In genomic region chr17:49002331-49002730, GRCh38 we compare ENCODE assay signal across 2 cellular contexts.
TF ChIP-seq lines count a peak whose summit lies in the region.

No MANE protein-coding gene starts in this region.

TF ChIP-seq in GM23338, 12 proteins besides CTCF, POLR2A, EP300 and RAD21:
- no peak for TF ChIP-seq ETS1 (IDR thresholded peaks at IDR 0.05)
- TF ChIP-seq ZNF462 (CRISPR knock-in tag; IDR thresholded peaks at IDR 0.05) = no peak
- TF ChIP-seq CREB1 (CRISPR knock-in tag; IDR thresholded peaks at IDR 0.05; ENCODE audit: low read depth) = no peak
- TF ChIP-seq STAT1 (IDR thresholded peaks at IDR 0.05; ENCODE audit: unreplicated experiment) = no peak
- no peak for TF ChIP-seq NANOG (IDR thresholded peaks at IDR 0.05; ENCODE audit: borderline replicate concordance)
- no peak for TF ChIP-seq JUNB (IDR thresholded peaks at IDR 0.05; ENCODE audit: unreplicated experiment)
- no peak for TF ChIP-seq EZH2 (IDR thresholded peaks at IDR 0.05; ENCODE audit: low read depth, unreplicated experiment)
- TF ChIP-seq ZNF331 (CRISPR knock-in tag; IDR thresholded peaks at IDR 0.05; ENCODE audit: low read depth) = no peak
- no peak for TF ChIP-seq EZH2phosphoT487 (IDR thresholded peaks at IDR 0.05; ENCODE audit: unreplicated experiment)
- TF ChIP-seq REST (IDR thresholded peaks at IDR 0.05; ENCODE audit: unreplicated experiment) = no peak
- no peak for TF ChIP-seq POLR2AphosphoS5 (IDR thresholded peaks at IDR 0.05; ENCODE audit: low read depth)
- TF ChIP-seq ZNF114 (CRISPR knock-in tag; IDR thresholded peaks at IDR 0.05) = no peak

TF ChIP-seq in endothelial cell of umbilical vein, 7 proteins besides CTCF, POLR2A, EP300 and RAD21:
- TF ChIP-seq MYC (IDR thresholded peaks at IDR 0.05; ENCODE audit: low read depth, low read length) = no peak
- TF ChIP-seq EZH2 (IDR thresholded peaks at IDR 0.05; ENCODE audit: borderline replicate concordance, low read depth, low read length, severe bottlenecking) = no peak
- TF ChIP-seq POLR2AphosphoS5 (IDR thresholded peaks at IDR 0.05; ENCODE audit: insufficient read depth, low read depth, low read length) = no peak
- no peak for TF ChIP-seq GATA2 (IDR thresholded peaks at IDR 0.05; ENCODE audit: insufficient read depth, insufficient read length, low read depth, low read length)
- TF ChIP-seq JUN (IDR thresholded peaks at IDR 0.05; ENCODE audit: borderline replicate concordance, insufficient read depth, insufficient read length, low read depth) = no peak
- TF ChIP-seq MAX (IDR thresholded peaks at IDR 0.05; ENCODE audit: insufficient read depth, insufficient read length) = no peak
- TF ChIP-seq FOS (IDR thresholded peaks at IDR 0.05; ENCODE audit: borderline replicate concordance, insufficient read depth, low read length) = no peak
